In genomic region chr12:91388573-91388972, GRCh38 we compare ENCODE assay signal across 22 cellular contexts.
DNase-seq lines count a peak whose midpoint lies in the region; ATAC-seq and TF ChIP-seq lines count a peak whose summit lies in the region.
"Had no signal": no experiment of that assay in that cellular context is flagged by ENCODE, and none has a peak within 500 bp of the region (broad histone marks: within the 10 kb centered on the region; RNA-seq: fewer than 3 reads in every experiment).

No MANE protein-coding gene starts in this region.

- peak overlapping the region; percentile 66 for H3K27ac Mint-ChIP-seq in mesothelial cell of epicardium
- H3K27ac Mint-ChIP-seq: activated CD8-positive, alpha-beta T cell treated with anti-CD3 and anti-CD28 coated beads, Interleukin-2, amount 10 ng/mL, durations not matched to agents 7 days and 5 days; T-helper 2 cell treated with Interferon-gamma antibody and Interleukin-4, amounts not matched to agents 5 μg/mL and 100 μg/mL, for 36 hours had no signal

- TF ChIP-seq CTCF in choroid plexus epithelial cell (conservative IDR thresholded peaks at IDR 0.05; ENCODE audit: low read depth, low read length) (no peak), mesothelial cell of epicardium (IDR thresholded peaks at IDR 0.05; ENCODE audit: unreplicated experiment) (no peak), thyroid gland (IDR thresholded peaks at IDR 0.05) (no peak), upper lobe of left lung (IDR thresholded peaks at IDR 0.05) (no peak), brain microvascular endothelial cell (IDR thresholded peaks at IDR 0.05; ENCODE audit: low read depth, low read length, missing control alignments) (no peak)

- peak overlapping the region; percentile 87 to 96 (median 87) for H3K27ac ChIP-seq in thyroid gland
- H3K27ac ChIP-seq in upper lobe of left lung: peak overlapping the region in 2 of 4 donors; percentile 3 to 20
- no peak overlapping the region for H3K27ac ChIP-seq in brain microvascular endothelial cell
- H3K27ac ChIP-seq: coronary artery, HL-60, SK-N-MC had no signal

- H3K9me3 ChIP-seq in thyroid gland: no peaks in the 10 kb centered on the region
- H3K9me3 ChIP-seq in upper lobe of left lung: no peaks in the 10 kb centered on the region

- peaks cover 33 to 34% of the 10 kb centered on the region in 2 donors for H3K4me1 ChIP-seq in thyroid gland
- H3K4me1 ChIP-seq in upper lobe of left lung: peaks cover 0 to 5% (median 0%) of the 10 kb centered on the region in 4 donors

- DNase-seq in NCI-H82 (lab: John Stamatoyannopoulos, UW) (peak; percentile 24), NCI-H82 treated with DMSO at 0.1 percent for 48 hours (lab: John Stamatoyannopoulos, UW; ENCODE audit: unreplicated experiment) (no peak), choroid plexus epithelial cell (ENCODE audit: low read depth) (peak; percentile 39), mesothelial cell of epicardium (ENCODE audit: low spot score in 2 of 2, unreplicated experiment in 2 of 2) (no peak), thyroid gland (peak; percentile 38 to 39), KG1 (lab: John Stamatoyannopoulos, UW) (no peak), upper lobe of left lung (no peak), brain microvascular endothelial cell (no peak)
- DNase-seq: activated CD4-positive, CD25-positive, alpha-beta regulatory T cell; activated CD8-positive, alpha-beta T cell treated with anti-CD3 and anti-CD28 coated beads, Interleukin-2, amount 10 ng/mL, durations not matched to agents 7 days and 5 days; activated naive CD4-positive, alpha-beta T cell treated with anti-CD3 and anti-CD28 coated beads, Interleukin-2, amount 50 U/mL, for 16 hours; activated T-cell treated with anti-CD3 and anti-CD28 coated beads, Interleukin-2, amount 50 U/mL, for 4 hours; foreskin melanocyte; IMR-90; NCI-H146; NCI-H69 had no signal

- H3K36me3 ChIP-seq in thyroid gland (no peaks in the 10 kb centered on the region), upper lobe of left lung (no peaks in the 10 kb centered on the region), brain microvascular endothelial cell (replicated peaks) (no peaks in the 10 kb centered on the region)

- peaks cover 25% of the 10 kb centered on the region for H3K9me3 Mint-ChIP-seq in mesothelial cell of epicardium
- H3K9me3 Mint-ChIP-seq: T-helper 2 cell treated with Interferon-gamma antibody and Interleukin-4, amounts not matched to agents 5 μg/mL and 100 μg/mL, for 36 hours had no signal

- no peak for ATAC-seq in upper lobe of left lung (ENCODE audit: low FRiP score in 2 of 2)
- ATAC-seq: activated CD8-positive, alpha-beta T cell treated with anti-CD3 and anti-CD28 coated beads, Interleukin-2, amount 10 ng/mL, durations not matched to agents 7 days and 5 days; activated T-cell treated with anti-CD3 and anti-CD28 coated beads, Interleukin-2, amount 50 U/mL, for 4 hours; Panc1 had no signal

- in situ Hi-C loops in brain microvascular endothelial cell (cut with HindIII; ENCODE audit: low pct_ligation_motif_present, low sequenced_read_pairs): no loop called here

- H3K36me3 Mint-ChIP-seq in mesothelial cell of epicardium: peaks cover 11% of the 10 kb centered on the region

- intact Hi-C loops in thyroid gland (cut with DNase I): no loop called here

- no peaks in the 10 kb centered on the region for H3K27me3 Mint-ChIP-seq in mesothelial cell of epicardium (ENCODE audit: low read depth)

- TF ChIP-seq POLR2A in thyroid gland (IDR thresholded peaks at IDR 0.05): peak in 1 of 2 donors; percentile 33
- TF ChIP-seq POLR2A in upper lobe of left lung (IDR thresholded peaks at IDR 0.05): no peak

- peaks cover 23% of the 10 kb centered on the region for H3K4me1 Mint-ChIP-seq in mesothelial cell of epicardium

- 18% methylated on average over 1 of the region's 1 CpG for WGBS in thyroid gland, 2 donors
- 12 to 25% methylated on average over 1 of the region's 1 CpG for WGBS in upper lobe of left lung, 2 donors

- H3K27me3 ChIP-seq in thyroid gland: no peaks in the 10 kb centered on the region
- H3K27me3 ChIP-seq in upper lobe of left lung: no peaks in the 10 kb centered on the region
- no peaks in the 10 kb centered on the region for H3K27me3 ChIP-seq in brain microvascular endothelial cell (replicated peaks)

- no peak overlapping the region for H3K4me3 Mint-ChIP-seq in mesothelial cell of epicardium
- H3K4me3 Mint-ChIP-seq: activated CD8-positive, alpha-beta T cell treated with anti-CD3 and anti-CD28 coated beads, Interleukin-2, amount 10 ng/mL, durations not matched to agents 7 days and 5 days; activated T-cell treated with anti-CD3 and anti-CD28 coated beads, Interleukin-2, amount 50 U/mL, for 4 hours; neural crest cell; T-helper 2 cell treated with Interferon-gamma antibody and Interleukin-4, amounts not matched to agents 5 μg/mL and 100 μg/mL, for 36 hours had no signal

- H3K4me3 ChIP-seq in choroid plexus epithelial cell (ENCODE audit: low read depth, low read length): no peak overlapping the region
- no peak overlapping the region for H3K4me3 ChIP-seq in thyroid gland (replicated peaks in 1 of 3)
- no peak overlapping the region for H3K4me3 ChIP-seq in upper lobe of left lung
- no peak overlapping the region for H3K4me3 ChIP-seq in brain microvascular endothelial cell (ENCODE audit: low read depth, low read length)
- H3K4me3 ChIP-seq: coronary artery, SK-N-MC had no signal

- TF ChIP-seq EP300 in upper lobe of left lung (IDR thresholded peaks at IDR 0.05): no peak

Comparison
In these comparisons a context has a peak if more than half of its experiments do, and no peak if none do; other contexts are left out.
1. DNase-seq: peak in NCI-H82 (single experiment), choroid plexus epithelial cell (single experiment) and thyroid gland (2 of 2); none in NCI-H82 treated with DMSO at 0.1 percent for 48 hours (single experiment), mesothelial cell of epicardium (0 of 2), KG1 (single experiment), upper lobe of left lung (0 of 2) and brain microvascular endothelial cell (single experiment).